In the genomic region with DNA sequence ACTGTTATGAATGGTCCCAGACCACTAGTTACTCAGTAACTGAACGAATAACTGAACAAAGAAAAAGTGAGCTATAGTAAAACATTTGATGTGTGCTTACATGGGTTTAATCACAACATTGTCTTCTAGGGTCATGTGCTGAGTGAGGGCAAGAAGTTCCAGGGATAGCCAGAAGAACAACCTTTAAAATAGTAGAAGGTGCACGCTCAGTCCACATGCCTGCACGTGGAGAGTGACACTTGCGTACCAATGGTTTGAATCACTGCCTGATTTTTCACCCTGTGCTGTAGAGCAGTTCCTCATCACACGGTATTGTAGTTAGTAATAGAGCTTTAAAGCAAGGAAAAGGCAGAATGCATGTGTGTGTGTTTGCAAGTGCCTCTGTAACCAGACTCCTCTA, we compare ENCODE assay signal across 1 cellular context.
TF ChIP-seq lines count a peak whose summit lies in the region.

No MANE protein-coding gene starts in this region.

TF ChIP-seq in GM12878, 131 proteins besides CTCF, POLR2A, EP300 and RAD21 (continued from another document):
- TF ChIP-seq, protein P1, sequence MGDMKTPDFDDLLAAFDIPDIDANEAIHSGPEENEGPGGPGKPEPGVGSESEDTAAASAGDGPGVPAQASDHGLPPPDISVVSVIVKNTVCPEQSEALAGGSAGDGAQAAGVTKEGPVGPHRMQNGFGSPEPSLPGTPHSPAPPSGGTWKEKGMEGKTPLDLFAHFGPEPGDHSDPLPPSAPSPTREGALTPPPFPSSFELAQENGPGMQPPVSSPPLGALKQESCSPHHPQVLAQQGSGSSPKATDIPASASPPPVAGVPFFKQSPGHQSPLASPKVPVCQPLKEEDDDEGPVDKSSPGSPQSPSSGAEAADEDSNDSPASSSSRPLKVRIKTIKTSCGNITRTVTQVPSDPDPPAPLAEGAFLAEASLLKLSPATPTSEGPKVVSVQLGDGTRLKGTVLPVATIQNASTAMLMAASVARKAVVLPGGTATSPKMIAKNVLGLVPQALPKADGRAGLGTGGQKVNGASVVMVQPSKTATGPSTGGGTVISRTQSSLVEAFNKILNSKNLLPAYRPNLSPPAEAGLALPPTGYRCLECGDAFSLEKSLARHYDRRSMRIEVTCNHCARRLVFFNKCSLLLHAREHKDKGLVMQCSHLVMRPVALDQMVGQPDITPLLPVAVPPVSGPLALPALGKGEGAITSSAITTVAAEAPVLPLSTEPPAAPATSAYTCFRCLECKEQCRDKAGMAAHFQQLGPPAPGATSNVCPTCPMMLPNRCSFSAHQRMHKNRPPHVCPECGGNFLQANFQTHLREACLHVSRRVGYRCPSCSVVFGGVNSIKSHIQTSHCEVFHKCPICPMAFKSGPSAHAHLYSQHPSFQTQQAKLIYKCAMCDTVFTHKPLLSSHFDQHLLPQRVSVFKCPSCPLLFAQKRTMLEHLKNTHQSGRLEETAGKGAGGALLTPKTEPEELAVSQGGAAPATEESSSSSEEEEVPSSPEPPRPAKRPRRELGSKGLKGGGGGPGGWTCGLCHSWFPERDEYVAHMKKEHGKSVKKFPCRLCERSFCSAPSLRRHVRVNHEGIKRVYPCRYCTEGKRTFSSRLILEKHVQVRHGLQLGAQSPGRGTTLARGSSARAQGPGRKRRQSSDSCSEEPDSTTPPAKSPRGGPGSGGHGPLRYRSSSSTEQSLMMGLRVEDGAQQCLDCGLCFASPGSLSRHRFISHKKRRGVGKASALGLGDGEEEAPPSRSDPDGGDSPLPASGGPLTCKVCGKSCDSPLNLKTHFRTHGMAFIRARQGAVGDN (IDR thresholded peaks at IDR 0.05), result 0 out of 2 replicates have a peak, but pooled peaks have one; percentile 53
- TF ChIP-seq, protein P2, sequence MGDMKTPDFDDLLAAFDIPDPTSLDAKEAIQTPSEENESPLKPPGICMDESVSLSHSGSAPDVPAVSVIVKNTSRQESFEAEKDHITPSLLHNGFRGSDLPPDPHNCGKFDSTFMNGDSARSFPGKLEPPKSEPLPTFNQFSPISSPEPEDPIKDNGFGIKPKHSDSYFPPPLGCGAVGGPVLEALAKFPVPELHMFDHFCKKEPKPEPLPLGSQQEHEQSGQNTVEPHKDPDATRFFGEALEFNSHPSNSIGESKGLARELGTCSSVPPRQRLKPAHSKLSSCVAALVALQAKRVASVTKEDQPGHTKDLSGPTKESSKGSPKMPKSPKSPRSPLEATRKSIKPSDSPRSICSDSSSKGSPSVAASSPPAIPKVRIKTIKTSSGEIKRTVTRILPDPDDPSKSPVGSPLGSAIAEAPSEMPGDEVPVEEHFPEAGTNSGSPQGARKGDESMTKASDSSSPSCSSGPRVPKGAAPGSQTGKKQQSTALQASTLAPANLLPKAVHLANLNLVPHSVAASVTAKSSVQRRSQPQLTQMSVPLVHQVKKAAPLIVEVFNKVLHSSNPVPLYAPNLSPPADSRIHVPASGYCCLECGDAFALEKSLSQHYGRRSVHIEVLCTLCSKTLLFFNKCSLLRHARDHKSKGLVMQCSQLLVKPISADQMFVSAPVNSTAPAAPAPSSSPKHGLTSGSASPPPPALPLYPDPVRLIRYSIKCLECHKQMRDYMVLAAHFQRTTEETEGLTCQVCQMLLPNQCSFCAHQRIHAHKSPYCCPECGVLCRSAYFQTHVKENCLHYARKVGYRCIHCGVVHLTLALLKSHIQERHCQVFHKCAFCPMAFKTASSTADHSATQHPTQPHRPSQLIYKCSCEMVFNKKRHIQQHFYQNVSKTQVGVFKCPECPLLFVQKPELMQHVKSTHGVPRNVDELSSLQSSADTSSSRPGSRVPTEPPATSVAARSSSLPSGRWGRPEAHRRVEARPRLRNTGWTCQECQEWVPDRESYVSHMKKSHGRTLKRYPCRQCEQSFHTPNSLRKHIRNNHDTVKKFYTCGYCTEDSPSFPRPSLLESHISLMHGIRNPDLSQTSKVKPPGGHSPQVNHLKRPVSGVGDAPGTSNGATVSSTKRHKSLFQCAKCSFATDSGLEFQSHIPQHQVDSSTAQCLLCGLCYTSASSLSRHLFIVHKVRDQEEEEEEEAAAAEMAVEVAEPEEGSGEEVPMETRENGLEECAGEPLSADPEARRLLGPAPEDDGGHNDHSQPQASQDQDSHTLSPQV (IDR thresholded peaks at IDR 0.05), result 0 out of 2 replicates have a peak, but pooled peaks have one; percentile 19
- TF ChIP-seq BHLHE40 (IDR thresholded peaks at IDR 0.05; ENCODE audit: borderline replicate concordance in 1 of 2, low read depth in 2 of 2, low read length in 1 of 2) (peak in 1 of 2 experiments; percentile 67; a peak in 2 of 4 replicates), NFIC (IDR thresholded peaks at IDR 0.05; ENCODE audit: low read depth, low read length) (no peak), EGR1 (IDR thresholded peaks at IDR 0.05; ENCODE audit: borderline replicate concordance in 1 of 2, low read depth in 2 of 2, low read length in 2 of 2) (no peak)
- TF ChIP-seq, protein P3, sequence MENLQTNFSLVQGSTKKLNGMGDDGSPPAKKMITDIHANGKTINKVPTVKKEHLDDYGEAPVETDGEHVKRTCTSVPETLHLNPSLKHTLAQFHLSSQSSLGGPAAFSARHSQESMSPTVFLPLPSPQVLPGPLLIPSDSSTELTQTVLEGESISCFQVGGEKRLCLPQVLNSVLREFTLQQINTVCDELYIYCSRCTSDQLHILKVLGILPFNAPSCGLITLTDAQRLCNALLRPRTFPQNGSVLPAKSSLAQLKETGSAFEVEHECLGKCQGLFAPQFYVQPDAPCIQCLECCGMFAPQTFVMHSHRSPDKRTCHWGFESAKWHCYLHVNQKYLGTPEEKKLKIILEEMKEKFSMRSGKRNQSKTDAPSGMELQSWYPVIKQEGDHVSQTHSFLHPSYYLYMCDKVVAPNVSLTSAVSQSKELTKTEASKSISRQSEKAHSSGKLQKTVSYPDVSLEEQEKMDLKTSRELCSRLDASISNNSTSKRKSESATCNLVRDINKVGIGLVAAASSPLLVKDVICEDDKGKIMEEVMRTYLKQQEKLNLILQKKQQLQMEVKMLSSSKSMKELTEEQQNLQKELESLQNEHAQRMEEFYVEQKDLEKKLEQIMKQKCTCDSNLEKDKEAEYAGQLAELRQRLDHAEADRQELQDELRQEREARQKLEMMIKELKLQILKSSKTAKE (IDR thresholded peaks at IDR 0.05; ENCODE audit: low read depth, poor library complexity, severe bottlenecking), result no peak
